Comparison of ENCODE assay signal across 22 cellular contexts in the genomic region with DNA sequence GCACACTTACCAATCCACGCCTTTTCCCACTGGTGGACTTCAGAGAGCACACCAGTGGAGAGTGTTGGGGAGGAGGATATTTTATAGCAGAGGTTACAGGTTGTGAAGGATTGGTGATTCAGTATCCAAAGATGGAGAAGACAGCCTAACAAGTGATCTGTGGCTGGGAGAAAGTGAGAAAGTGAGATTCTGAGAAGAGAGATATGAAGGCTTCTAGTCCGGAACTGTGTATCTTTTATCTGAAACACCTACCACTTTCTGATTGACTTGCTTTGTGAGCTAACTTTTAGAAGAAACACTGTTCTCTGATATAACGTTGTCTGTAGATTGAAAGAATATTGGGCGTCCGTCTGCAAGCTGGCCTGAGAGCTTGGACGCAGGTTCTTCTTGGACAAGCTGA. TPM values are rescaled to one million over a fixed set of nuclear protein-coding genes. Genes with fewer than 3 reads are reported as not detected.
DNase-seq lines count a peak whose midpoint lies in the region; ATAC-seq and TF ChIP-seq lines count a peak whose summit lies in the region.
"Had no signal": no experiment of that assay in that cellular context is flagged by ENCODE, and none has a peak within 500 bp of the region (broad histone marks: within the 10 kb centered on the region; RNA-seq: fewer than 3 reads in every experiment).

No MANE protein-coding gene starts in this region.

- intact Hi-C loops in activated CD4-positive, alpha-beta memory T cell treated with anti-CD3 and anti-CD28 coated beads for 36 hours (cut with micrococcal nuclease) = no loop called here

- H3K27me3 Mint-ChIP-seq in activated CD4-positive, alpha-beta memory T cell treated with anti-CD3 and anti-CD28 coated beads for 36 hours = no peaks in the 10 kb centered on the region
- no peaks in the 10 kb centered on the region for H3K27me3 Mint-ChIP-seq in activated CD4-positive, alpha-beta memory T cell treated with anti-CD3 and anti-CD28 coated beads, Interleukin-2, amount 10 ng/mL, durations not matched to agents 7 days and 5 days
- H3K27me3 Mint-ChIP-seq in stimulated activated naive CD8-positive, alpha-beta T cell treated with anti-CD3 and anti-CD28 coated beads, Interleukin-15, amount 100 ng/mL, for 72 hours = no peaks in the 10 kb centered on the region
- no peaks in the 10 kb centered on the region for H3K27me3 Mint-ChIP-seq in endothelial cell (ENCODE audit: unreplicated experiment)
- H3K27me3 Mint-ChIP-seq: CD4-positive, CD25-positive, alpha-beta regulatory T cell; IgD-negative memory B cell had no signal

- no peak for TF ChIP-seq CTCF in endothelial cell (IDR thresholded peaks at IDR 0.05; ENCODE audit: unreplicated experiment)

- peak overlapping the region; percentile 49 for H3K27ac Mint-ChIP-seq in activated CD4-positive, alpha-beta memory T cell treated with anti-CD3 and anti-CD28 coated beads for 36 hours
- no peak overlapping the region for H3K27ac Mint-ChIP-seq in activated CD4-positive, alpha-beta memory T cell treated with anti-CD3 and anti-CD28 coated beads, Interleukin-2, amount 10 ng/mL, durations not matched to agents 7 days and 5 days
- peak overlapping the region; percentile 59 to 92 for H3K27ac Mint-ChIP-seq in stimulated activated naive CD8-positive, alpha-beta T cell treated with anti-CD3 and anti-CD28 coated beads, Interleukin-15, amount 100 ng/mL, for 72 hours
- H3K27ac Mint-ChIP-seq in endothelial cell (ENCODE audit: unreplicated experiment) = no peak overlapping the region
- H3K27ac Mint-ChIP-seq: GM23338, H9, IgD-negative memory B cell had no signal

- POLR2A ChIA-PET in activated CD4-positive, alpha-beta memory T cell treated with anti-CD3 and anti-CD28 coated beads for 36 hours (lab: Charles Lee) = interaction anchor here (0.6 kb wide), 1 partner anchor 23 kb away, joined by 3 read pairs; no protein-coding TSS in a partner anchor
- POLR2A ChIA-PET in activated CD4-positive, alpha-beta memory T cell treated with anti-CD3 and anti-CD28 coated beads, Interleukin-2, amount 10 ng/mL, durations not matched to agents 7 days and 5 days (lab: Charles Lee) = no interaction called here

- peaks cover 55% of the 10 kb centered on the region for H3K36me3 Mint-ChIP-seq in activated CD4-positive, alpha-beta memory T cell treated with anti-CD3 and anti-CD28 coated beads for 36 hours
- peaks cover 79% of the 10 kb centered on the region for H3K36me3 Mint-ChIP-seq in activated CD4-positive, alpha-beta memory T cell treated with anti-CD3 and anti-CD28 coated beads, Interleukin-2, amount 10 ng/mL, durations not matched to agents 7 days and 5 days (ENCODE audit: low read depth)
- peaks cover 54% of the 10 kb centered on the region for H3K36me3 Mint-ChIP-seq in endothelial cell (ENCODE audit: low read depth, unreplicated experiment)

- DNase-seq in activated CD4-positive, alpha-beta memory T cell treated with anti-CD3 and anti-CD28 coated beads for 36 hours = no peak
- no peak for DNase-seq in activated CD4-positive, alpha-beta memory T cell treated with anti-CD3 and anti-CD28 coated beads, Interleukin-2, amount 10 ng/mL, durations not matched to agents 7 days and 5 days
- no peak for DNase-seq in stimulated activated naive CD8-positive, alpha-beta T cell treated with anti-CD3 and anti-CD28 coated beads, Interleukin-15, amount 100 ng/mL, for 72 hours
- DNase-seq in stimulated activated naive CD8-positive, alpha-beta T cell treated with anti-CD3 and anti-CD28 coated beads, Interleukin-15, Interleukin-2, amounts not matched to agents 100 U/mL and 50 U/mL, for 24 hours = no peak
- DNase-seq in endothelial cell (ENCODE audit: low spot score) = no peak
- no peak for DNase-seq in NCI-H1694 treated with DMSO at 0.1 percent for 48 hours (lab: John Stamatoyannopoulos, UW)
- DNase-seq in COR-L47 (lab: John Stamatoyannopoulos, UW) = no peak
- DNase-seq in stimulated activated CD4-positive, alpha-beta T cell treated with anti-CD3 and anti-CD28 coated beads, Interleukin-12 subunit alpha, Interleukin-12 subunit beta, amount 100 ng/mL, for 4 hours = no peak
- DNase-seq: CD4-positive, CD25-positive, alpha-beta regulatory T cell; DMS53; H9; MM.1S; NCI-H1417; NCI-H1694; NCI-H2081; NCI-H2227 treated with DMSO at 0.1 percent for 48 hours; NCI-H526 treated with DMSO at 0.1 percent for 48 hours; PC-9; SJCRH30 had no signal

- CTCF ChIA-PET in activated CD4-positive, alpha-beta memory T cell treated with anti-CD3 and anti-CD28 coated beads for 36 hours (lab: Charles Lee) = no interaction called here
- CTCF ChIA-PET in activated CD4-positive, alpha-beta memory T cell treated with anti-CD3 and anti-CD28 coated beads, Interleukin-2, amount 10 ng/mL, durations not matched to agents 7 days and 5 days (lab: Charles Lee) = interaction anchor here (1.1 kb wide), 1 partner anchor 281 kb away, joined by 3 read pairs; no protein-coding TSS in a partner anchor

- no peak for ATAC-seq in stimulated activated naive CD8-positive, alpha-beta T cell treated with anti-CD3 and anti-CD28 coated beads, Interleukin-15, amount 100 ng/mL, for 72 hours
- no peak for ATAC-seq in stimulated activated naive CD8-positive, alpha-beta T cell treated with anti-CD3 and anti-CD28 coated beads, Interleukin-15, Interleukin-2, amounts not matched to agents 100 U/mL and 50 U/mL, for 24 hours
- ATAC-seq: GM23338, Right ventricle myocardium inferior had no signal

- no peaks in the 10 kb centered on the region for H3K9me3 Mint-ChIP-seq in activated CD4-positive, alpha-beta memory T cell treated with anti-CD3 and anti-CD28 coated beads for 36 hours
- no peaks in the 10 kb centered on the region for H3K9me3 Mint-ChIP-seq in activated CD4-positive, alpha-beta memory T cell treated with anti-CD3 and anti-CD28 coated beads, Interleukin-2, amount 10 ng/mL, durations not matched to agents 7 days and 5 days
- H3K9me3 Mint-ChIP-seq in stimulated activated naive CD8-positive, alpha-beta T cell treated with anti-CD3 and anti-CD28 coated beads, Interleukin-15, amount 100 ng/mL, for 72 hours = no peaks in the 10 kb centered on the region
- no peaks in the 10 kb centered on the region for H3K9me3 Mint-ChIP-seq in endothelial cell (ENCODE audit: unreplicated experiment)
- H3K9me3 Mint-ChIP-seq: CD4-positive, CD25-positive, alpha-beta regulatory T cell; GM23338; H9; IgD-negative memory B cell had no signal

- H3K4me3 Mint-ChIP-seq in activated CD4-positive, alpha-beta memory T cell treated with anti-CD3 and anti-CD28 coated beads for 36 hours = no peak overlapping the region
- H3K4me3 Mint-ChIP-seq in activated CD4-positive, alpha-beta memory T cell treated with anti-CD3 and anti-CD28 coated beads, Interleukin-2, amount 10 ng/mL, durations not matched to agents 7 days and 5 days = no peak overlapping the region
- H3K4me3 Mint-ChIP-seq in stimulated activated naive CD8-positive, alpha-beta T cell treated with anti-CD3 and anti-CD28 coated beads, Interleukin-15, amount 100 ng/mL, for 72 hours = no peak overlapping the region
- peak overlapping the region; percentile 67 for H3K4me3 Mint-ChIP-seq in endothelial cell (ENCODE audit: unreplicated experiment)
- H3K4me3 Mint-ChIP-seq: CD4-positive, CD25-positive, alpha-beta regulatory T cell; GM23338; H9; IgD-negative memory B cell had no signal

- peaks cover 21% of the 10 kb centered on the region for H3K4me1 Mint-ChIP-seq in activated CD4-positive, alpha-beta memory T cell treated with anti-CD3 and anti-CD28 coated beads for 36 hours (ENCODE audit: low read depth)
- H3K4me1 Mint-ChIP-seq in activated CD4-positive, alpha-beta memory T cell treated with anti-CD3 and anti-CD28 coated beads, Interleukin-2, amount 10 ng/mL, durations not matched to agents 7 days and 5 days = peaks cover 18% of the 10 kb centered on the region
- no peaks in the 10 kb centered on the region for H3K4me1 Mint-ChIP-seq in stimulated activated naive CD8-positive, alpha-beta T cell treated with anti-CD3 and anti-CD28 coated beads, Interleukin-15, amount 100 ng/mL, for 72 hours
- no peaks in the 10 kb centered on the region for H3K4me1 Mint-ChIP-seq in endothelial cell (ENCODE audit: unreplicated experiment)
- H3K4me1 Mint-ChIP-seq: GM23338, H9 had no signal

RNA-seq across cellular contexts. Expression of gene DYNC1H1, which starts 24.0 kb away (rescaled TPM):
- total RNA-seq in activated CD4-positive, alpha-beta memory T cell treated with anti-CD3 and anti-CD28 coated beads for 36 hours = 100 to 1,000 TPM; 242 to 245 TPM
- total RNA-seq in activated CD4-positive, alpha-beta memory T cell treated with anti-CD3 and anti-CD28 coated beads, Interleukin-2, amount 10 ng/mL, durations not matched to agents 7 days and 5 days = 100 to 1,000 TPM; 223 to 241 TPM
- total RNA-seq in endothelial cell (ENCODE audit: unreplicated experiment) = 662 TPM

Comparison
In these comparisons a context has a peak if more than half of its experiments do, and no peak if none do; other contexts are left out.
1. H3K27ac Mint-ChIP-seq: peak in activated CD4-positive, alpha-beta memory T cell treated with anti-CD3 and anti-CD28 coated beads for 36 hours (single experiment) and stimulated activated naive CD8-positive, alpha-beta T cell treated with anti-CD3 and anti-CD28 coated beads, Interleukin-15, amount 100 ng/mL, for 72 hours (2 of 2); none in activated CD4-positive, alpha-beta memory T cell treated with anti-CD3 and anti-CD28 coated beads, Interleukin-2, amount 10 ng/mL, durations not matched to agents 7 days and 5 days (single experiment) and endothelial cell (single experiment).